In genomic region chr2:31674446-31674845, GRCh38 we compare ENCODE assay signal across 3 cellular contexts.
TF ChIP-seq lines count a peak whose summit lies in the region.

No MANE protein-coding gene starts in this region.

TF ChIP-seq in GM23338, 12 proteins besides CTCF, POLR2A, EP300 and RAD21 (continued from another document and continues in another):
- TF ChIP-seq, protein P1, sequence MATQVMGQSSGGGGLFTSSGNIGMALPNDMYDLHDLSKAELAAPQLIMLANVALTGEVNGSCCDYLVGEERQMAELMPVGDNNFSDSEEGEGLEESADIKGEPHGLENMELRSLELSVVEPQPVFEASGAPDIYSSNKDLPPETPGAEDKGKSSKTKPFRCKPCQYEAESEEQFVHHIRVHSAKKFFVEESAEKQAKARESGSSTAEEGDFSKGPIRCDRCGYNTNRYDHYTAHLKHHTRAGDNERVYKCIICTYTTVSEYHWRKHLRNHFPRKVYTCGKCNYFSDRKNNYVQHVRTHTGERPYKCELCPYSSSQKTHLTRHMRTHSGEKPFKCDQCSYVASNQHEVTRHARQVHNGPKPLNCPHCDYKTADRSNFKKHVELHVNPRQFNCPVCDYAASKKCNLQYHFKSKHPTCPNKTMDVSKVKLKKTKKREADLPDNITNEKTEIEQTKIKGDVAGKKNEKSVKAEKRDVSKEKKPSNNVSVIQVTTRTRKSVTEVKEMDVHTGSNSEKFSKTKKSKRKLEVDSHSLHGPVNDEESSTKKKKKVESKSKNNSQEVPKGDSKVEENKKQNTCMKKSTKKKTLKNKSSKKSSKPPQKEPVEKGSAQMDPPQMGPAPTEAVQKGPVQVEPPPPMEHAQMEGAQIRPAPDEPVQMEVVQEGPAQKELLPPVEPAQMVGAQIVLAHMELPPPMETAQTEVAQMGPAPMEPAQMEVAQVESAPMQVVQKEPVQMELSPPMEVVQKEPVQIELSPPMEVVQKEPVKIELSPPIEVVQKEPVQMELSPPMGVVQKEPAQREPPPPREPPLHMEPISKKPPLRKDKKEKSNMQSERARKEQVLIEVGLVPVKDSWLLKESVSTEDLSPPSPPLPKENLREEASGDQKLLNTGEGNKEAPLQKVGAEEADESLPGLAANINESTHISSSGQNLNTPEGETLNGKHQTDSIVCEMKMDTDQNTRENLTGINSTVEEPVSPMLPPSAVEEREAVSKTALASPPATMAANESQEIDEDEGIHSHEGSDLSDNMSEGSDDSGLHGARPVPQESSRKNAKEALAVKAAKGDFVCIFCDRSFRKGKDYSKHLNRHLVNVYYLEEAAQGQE (IDR thresholded peaks at IDR 0.05; ENCODE audit: unreplicated experiment) = no peak
- TF ChIP-seq STAT1 (IDR thresholded peaks at IDR 0.05; ENCODE audit: unreplicated experiment) = no peak
- no peak for TF ChIP-seq EZH2 (IDR thresholded peaks at IDR 0.05; ENCODE audit: low read depth, unreplicated experiment)
- TF ChIP-seq POLR2AphosphoS5 (IDR thresholded peaks at IDR 0.05; ENCODE audit: low read depth) = no peak
- TF ChIP-seq NANOG (IDR thresholded peaks at IDR 0.05; ENCODE audit: borderline replicate concordance) = no peak

TF ChIP-seq in WTC11, 78 proteins besides CTCF, POLR2A, EP300 and RAD21 (continued from another document):
- no peak for TF ChIP-seq GTF2I (CRISPR knock-in tag; conservative IDR thresholded peaks at IDR 0.05)
- no peak for TF ChIP-seq ZNF423 (CRISPR knock-in tag; IDR thresholded peaks at IDR 0.05)
- no peak for TF ChIP-seq FOXJ3 (CRISPR knock-in tag; IDR thresholded peaks at IDR 0.05; ENCODE audit: borderline replicate concordance)
- TF ChIP-seq, protein P2, sequence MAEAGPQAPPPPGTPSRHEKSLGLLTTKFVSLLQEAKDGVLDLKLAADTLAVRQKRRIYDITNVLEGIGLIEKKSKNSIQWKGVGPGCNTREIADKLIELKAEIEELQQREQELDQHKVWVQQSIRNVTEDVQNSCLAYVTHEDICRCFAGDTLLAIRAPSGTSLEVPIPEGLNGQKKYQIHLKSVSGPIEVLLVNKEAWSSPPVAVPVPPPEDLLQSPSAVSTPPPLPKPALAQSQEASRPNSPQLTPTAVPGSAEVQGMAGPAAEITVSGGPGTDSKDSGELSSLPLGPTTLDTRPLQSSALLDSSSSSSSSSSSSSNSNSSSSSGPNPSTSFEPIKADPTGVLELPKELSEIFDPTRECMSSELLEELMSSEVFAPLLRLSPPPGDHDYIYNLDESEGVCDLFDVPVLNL (CRISPR knock-in tag; IDR thresholded peaks at IDR 0.05; ENCODE audit: borderline replicate concordance, low read depth) = no peak
- no peak for TF ChIP-seq CDX4 (CRISPR knock-in tag; IDR thresholded peaks at IDR 0.05; ENCODE audit: borderline replicate concordance)
- TF ChIP-seq NR2C2 (CRISPR knock-in tag; IDR thresholded peaks at IDR 0.05) = no peak
- TF ChIP-seq, protein P3, sequence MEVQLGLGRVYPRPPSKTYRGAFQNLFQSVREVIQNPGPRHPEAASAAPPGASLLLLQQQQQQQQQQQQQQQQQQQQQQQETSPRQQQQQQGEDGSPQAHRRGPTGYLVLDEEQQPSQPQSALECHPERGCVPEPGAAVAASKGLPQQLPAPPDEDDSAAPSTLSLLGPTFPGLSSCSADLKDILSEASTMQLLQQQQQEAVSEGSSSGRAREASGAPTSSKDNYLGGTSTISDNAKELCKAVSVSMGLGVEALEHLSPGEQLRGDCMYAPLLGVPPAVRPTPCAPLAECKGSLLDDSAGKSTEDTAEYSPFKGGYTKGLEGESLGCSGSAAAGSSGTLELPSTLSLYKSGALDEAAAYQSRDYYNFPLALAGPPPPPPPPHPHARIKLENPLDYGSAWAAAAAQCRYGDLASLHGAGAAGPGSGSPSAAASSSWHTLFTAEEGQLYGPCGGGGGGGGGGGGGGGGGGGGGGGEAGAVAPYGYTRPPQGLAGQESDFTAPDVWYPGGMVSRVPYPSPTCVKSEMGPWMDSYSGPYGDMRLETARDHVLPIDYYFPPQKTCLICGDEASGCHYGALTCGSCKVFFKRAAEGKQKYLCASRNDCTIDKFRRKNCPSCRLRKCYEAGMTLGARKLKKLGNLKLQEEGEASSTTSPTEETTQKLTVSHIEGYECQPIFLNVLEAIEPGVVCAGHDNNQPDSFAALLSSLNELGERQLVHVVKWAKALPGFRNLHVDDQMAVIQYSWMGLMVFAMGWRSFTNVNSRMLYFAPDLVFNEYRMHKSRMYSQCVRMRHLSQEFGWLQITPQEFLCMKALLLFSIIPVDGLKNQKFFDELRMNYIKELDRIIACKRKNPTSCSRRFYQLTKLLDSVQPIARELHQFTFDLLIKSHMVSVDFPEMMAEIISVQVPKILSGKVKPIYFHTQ (CRISPR knock-in tag; IDR thresholded peaks at IDR 0.05) = no peak
- TF ChIP-seq NFATC4 (CRISPR knock-in tag; IDR thresholded peaks at IDR 0.05) = no peak
- no peak for TF ChIP-seq PRRX2 (CRISPR knock-in tag; IDR thresholded peaks at IDR 0.05)
- TF ChIP-seq, protein P4, sequence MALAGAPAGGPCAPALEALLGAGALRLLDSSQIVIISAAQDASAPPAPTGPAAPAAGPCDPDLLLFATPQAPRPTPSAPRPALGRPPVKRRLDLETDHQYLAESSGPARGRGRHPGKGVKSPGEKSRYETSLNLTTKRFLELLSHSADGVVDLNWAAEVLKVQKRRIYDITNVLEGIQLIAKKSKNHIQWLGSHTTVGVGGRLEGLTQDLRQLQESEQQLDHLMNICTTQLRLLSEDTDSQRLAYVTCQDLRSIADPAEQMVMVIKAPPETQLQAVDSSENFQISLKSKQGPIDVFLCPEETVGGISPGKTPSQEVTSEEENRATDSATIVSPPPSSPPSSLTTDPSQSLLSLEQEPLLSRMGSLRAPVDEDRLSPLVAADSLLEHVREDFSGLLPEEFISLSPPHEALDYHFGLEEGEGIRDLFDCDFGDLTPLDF (CRISPR knock-in tag; IDR thresholded peaks at IDR 0.05) = no peak
- TF ChIP-seq FOXP1 (CRISPR knock-in tag; IDR thresholded peaks at IDR 0.05; ENCODE audit: borderline replicate concordance) = no peak
- TF ChIP-seq NR3C1 (CRISPR knock-in tag; conservative IDR thresholded peaks at IDR 0.05; ENCODE audit: low read depth) = no peak
- TF ChIP-seq CREM (CRISPR knock-in tag; IDR thresholded peaks at IDR 0.05) = no peak
- no peak for TF ChIP-seq JAZF1 (CRISPR knock-in tag; IDR thresholded peaks at IDR 0.05)
- TF ChIP-seq NFE2L1 (CRISPR knock-in tag; IDR thresholded peaks at IDR 0.05) = no peak
- TF ChIP-seq TCF7 (CRISPR knock-in tag; IDR thresholded peaks at IDR 0.05; ENCODE audit: low read depth) = no peak
- TF ChIP-seq NFYB (CRISPR knock-in tag; conservative IDR thresholded peaks at IDR 0.05; ENCODE audit: low read depth) = no peak
- TF ChIP-seq ZNF219 (CRISPR knock-in tag; IDR thresholded peaks at IDR 0.05; ENCODE audit: borderline replicate concordance) = no peak

TF ChIP-seq in SK-N-SH treated with all-trans-retinoic acid at 6 μM for 48 hours, 23 proteins besides CTCF, POLR2A, EP300 and RAD21 (continued from another document):
- TF ChIP-seq, protein P5, sequence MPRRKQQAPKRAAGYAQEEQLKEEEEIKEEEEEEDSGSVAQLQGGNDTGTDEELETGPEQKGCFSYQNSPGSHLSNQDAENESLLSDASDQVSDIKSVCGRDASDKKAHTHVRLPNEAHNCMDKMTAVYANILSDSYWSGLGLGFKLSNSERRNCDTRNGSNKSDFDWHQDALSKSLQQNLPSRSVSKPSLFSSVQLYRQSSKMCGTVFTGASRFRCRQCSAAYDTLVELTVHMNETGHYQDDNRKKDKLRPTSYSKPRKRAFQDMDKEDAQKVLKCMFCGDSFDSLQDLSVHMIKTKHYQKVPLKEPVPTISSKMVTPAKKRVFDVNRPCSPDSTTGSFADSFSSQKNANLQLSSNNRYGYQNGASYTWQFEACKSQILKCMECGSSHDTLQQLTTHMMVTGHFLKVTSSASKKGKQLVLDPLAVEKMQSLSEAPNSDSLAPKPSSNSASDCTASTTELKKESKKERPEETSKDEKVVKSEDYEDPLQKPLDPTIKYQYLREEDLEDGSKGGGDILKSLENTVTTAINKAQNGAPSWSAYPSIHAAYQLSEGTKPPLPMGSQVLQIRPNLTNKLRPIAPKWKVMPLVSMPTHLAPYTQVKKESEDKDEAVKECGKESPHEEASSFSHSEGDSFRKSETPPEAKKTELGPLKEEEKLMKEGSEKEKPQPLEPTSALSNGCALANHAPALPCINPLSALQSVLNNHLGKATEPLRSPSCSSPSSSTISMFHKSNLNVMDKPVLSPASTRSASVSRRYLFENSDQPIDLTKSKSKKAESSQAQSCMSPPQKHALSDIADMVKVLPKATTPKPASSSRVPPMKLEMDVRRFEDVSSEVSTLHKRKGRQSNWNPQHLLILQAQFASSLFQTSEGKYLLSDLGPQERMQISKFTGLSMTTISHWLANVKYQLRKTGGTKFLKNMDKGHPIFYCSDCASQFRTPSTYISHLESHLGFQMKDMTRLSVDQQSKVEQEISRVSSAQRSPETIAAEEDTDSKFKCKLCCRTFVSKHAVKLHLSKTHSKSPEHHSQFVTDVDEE (CRISPR knock-in tag; IDR thresholded peaks at IDR 0.05) = no peak
- no peak for TF ChIP-seq ARNTL (CRISPR knock-in tag; IDR thresholded peaks at IDR 0.05; ENCODE audit: borderline replicate concordance, low read depth)
TF ChIP-seq in SK-N-SH treated with all-trans-retinoic acid at 6 μM for 48 hours: peak in this region for 0.
